ENCODE assay signal across 15 cellular contexts in genomic region chr9:5466776-5467175, GRCh38.
"Had no signal": no experiment of that assay in that cellular context is flagged by ENCODE, and none has a peak within 500 bp of the region (broad histone marks: within the 10 kb centered on the region; RNA-seq: fewer than 3 reads in every experiment).

No MANE protein-coding gene starts in this region.

- H3K9me3 ChIP-seq: lower lobe of right lung, sigmoid colon, spleen had no signal

- DNase-seq: activated CD4-positive, alpha-beta T cell treated with anti-CD3 and anti-CD28 coated beads for 1 hour; activated CD4-positive, alpha-beta T cell treated with anti-CD3 and anti-CD28 coated beads, Interleukin-2, amount 50 U/mL, for 4 hours; activated effector memory CD4-positive, alpha-beta T cell treated with anti-CD3 and anti-CD28 coated beads, Interleukin-2, amount 50 U/mL, for 16 hours; brain microvascular endothelial cell; cortex of kidney; effector CD8-positive, alpha-beta T cell; foreskin keratinocyte; head of caudate nucleus; lower lobe of right lung; sigmoid colon; spleen; T1000 had no signal

- H3K9me3 Mint-ChIP-seq: central memory CD8-positive, alpha-beta T cell had no signal

- H3K27me3 ChIP-seq: brain microvascular endothelial cell, foreskin keratinocyte, sigmoid colon, spleen had no signal

- H3K4me3 ChIP-seq: lower lobe of right lung, sigmoid colon, spleen had no signal

- H3K27me3 Mint-ChIP-seq: activated naive CD8-positive, alpha-beta T cell; central memory CD8-positive, alpha-beta T cell had no signal

- H3K27ac Mint-ChIP-seq: activated naive CD8-positive, alpha-beta T cell had no signal

- H3K4me1 ChIP-seq: lower lobe of right lung, parathyroid adenoma had no signal

- H3K4me3 Mint-ChIP-seq: activated naive CD8-positive, alpha-beta T cell; central memory CD8-positive, alpha-beta T cell had no signal

- ATAC-seq: foreskin keratinocyte, lower lobe of right lung had no signal

- H3K4me1 Mint-ChIP-seq: central memory CD8-positive, alpha-beta T cell had no signal

- H3K27ac ChIP-seq: brain microvascular endothelial cell, foreskin keratinocyte, lower lobe of right lung, parathyroid adenoma, sigmoid colon had no signal

- H3K36me3 ChIP-seq: brain microvascular endothelial cell had no signal
